Comparison of ENCODE assay signal across 22 cellular contexts in the genomic region with DNA sequence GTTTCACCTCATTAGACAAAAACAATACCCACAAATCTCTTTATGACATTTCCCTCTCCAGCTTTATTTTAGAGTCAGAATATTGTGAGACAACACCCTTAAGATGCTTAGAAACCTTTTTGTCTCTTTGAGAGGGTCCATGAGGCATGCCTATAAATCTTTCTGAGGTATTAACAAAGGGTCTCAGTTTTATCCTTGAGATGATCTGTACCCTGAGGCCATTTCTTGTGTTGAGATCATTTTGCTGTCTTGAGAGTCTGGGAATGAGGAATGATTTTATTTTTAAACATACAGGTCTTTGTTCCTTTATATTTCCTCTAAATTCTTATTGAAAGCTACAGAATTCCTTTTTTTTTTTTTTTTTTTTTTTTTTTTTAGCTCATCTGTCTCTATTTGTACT.
DNase-seq lines count a peak whose midpoint lies in the region; ATAC-seq and TF ChIP-seq lines count a peak whose summit lies in the region.
"Had no signal": no experiment of that assay in that cellular context is flagged by ENCODE, and none has a peak within 500 bp of the region (broad histone marks: within the 10 kb centered on the region; RNA-seq: fewer than 3 reads in every experiment).

No MANE protein-coding gene starts in this region.

- H3K9ac ChIP-seq in SK-N-MC (ENCODE audit: insufficient read length) = no peak overlapping the region
- H3K9ac ChIP-seq: BLaER1 had no signal

- no peak overlapping the region for H3K4me2 ChIP-seq in hepatocyte
- no peak overlapping the region for H3K4me2 ChIP-seq in PC-9
- H3K4me2 ChIP-seq: BLaER1 had no signal

- no peak overlapping the region for H3K27ac ChIP-seq in SK-N-MC
- peak overlapping the region; percentile 29 for H3K27ac ChIP-seq in mesodermal cell (ENCODE audit: low read depth, low read length, severe bottlenecking)
- H3K27ac ChIP-seq in hepatocyte = no peak overlapping the region
- no peak overlapping the region for H3K27ac ChIP-seq in PC-9
- H3K27ac ChIP-seq: BLaER1 had no signal

- H2AFZ ChIP-seq in hepatocyte (no peak overlapping the region), PC-9 (no peak overlapping the region)

- POLR2A ChIA-PET in PC-9 (lab: Charles Lee; ENCODE audit: unreplicated experiment) = no interaction called here

- H3K79me2 ChIP-seq in hepatocyte (no peaks in the 10 kb centered on the region), PC-9 (ENCODE audit: low read depth) (no peaks in the 10 kb centered on the region)

- intact Hi-C loops in PC-9 (cut with micrococcal nuclease; ENCODE audit: unreplicated experiment) = no loop called here

- TF ChIP-seq CTCF in hepatocyte (IDR thresholded peaks at IDR 0.05; ENCODE audit: poor library complexity) (no peak), PC-9 (conservative IDR thresholded peaks at IDR 0.05) (no peak)

- H3K4me3 ChIP-seq in SK-N-MC (no peak overlapping the region), mesodermal cell (ENCODE audit: extremely low read depth, insufficient read depth, low read length, poor library complexity, severe bottlenecking) (no peak overlapping the region), hepatocyte (no peak overlapping the region), PC-9 (no peak overlapping the region)
- H3K4me3 ChIP-seq: BLaER1, GM12878 had no signal

- ATAC-seq in HG03135 (IDR thresholded peaks at IDR 0.05; ENCODE audit: unreplicated experiment) = no peak
- ATAC-seq: GM12878 had no signal

- no peaks in the 10 kb centered on the region for H4K20me1 ChIP-seq in hepatocyte (ENCODE audit: insufficient read depth, poor library complexity, severe bottlenecking)
- H4K20me1 ChIP-seq in PC-9 (ENCODE audit: insufficient read depth) = no peaks in the 10 kb centered on the region
- H4K20me1 ChIP-seq: BLaER1 had no signal

- H3K4me1 ChIP-seq in mesodermal cell (ENCODE audit: control insufficient read depth, insufficient read depth, low read length, poor library complexity, severe bottlenecking) (no peaks in the 10 kb centered on the region), hepatocyte (ENCODE audit: insufficient read depth) (no peaks in the 10 kb centered on the region), PC-9 (replicated peaks; ENCODE audit: insufficient read depth) (no peaks in the 10 kb centered on the region)
- H3K4me1 ChIP-seq: BE2C, BLaER1 had no signal

- CTCF ChIA-PET in PC-9 (lab: Charles Lee) = no interaction called here

- H3K9me2 ChIP-seq in hepatocyte (replicated peaks; ENCODE audit: insufficient read depth) (no peaks in the 10 kb centered on the region), PC-9 (ENCODE audit: insufficient read depth) (no peaks in the 10 kb centered on the region)

- H3K27me3 ChIP-seq in hepatocyte (no peaks in the 10 kb centered on the region), PC-9 (ENCODE audit: insufficient read depth, low read depth) (no peaks in the 10 kb centered on the region)
- H3K27me3 ChIP-seq: BE2C, BLaER1 had no signal

- H3K36me3 ChIP-seq in SK-N-MC (ENCODE audit: insufficient read depth, low read length) = no peaks in the 10 kb centered on the region
- no peaks in the 10 kb centered on the region for H3K36me3 ChIP-seq in mesodermal cell (ENCODE audit: control insufficient read depth, insufficient read depth, low read length)
- no peaks in the 10 kb centered on the region for H3K36me3 ChIP-seq in hepatocyte (replicated peaks; ENCODE audit: insufficient read depth, low read depth)
- H3K36me3 ChIP-seq in PC-9 (ENCODE audit: low read depth) = no peaks in the 10 kb centered on the region
- H3K36me3 ChIP-seq: BE2C, BLaER1 had no signal

- 0 out of 2 replicates have a peak, but pooled peaks cover 3% of the 10 kb centered on the region for H3K9me3 ChIP-seq in SK-N-MC (ENCODE audit: low read depth, low read length)
- H3K9me3 ChIP-seq in mesodermal cell (ENCODE audit: control insufficient read depth, low read length) = no peaks in the 10 kb centered on the region
- no peaks in the 10 kb centered on the region for H3K9me3 ChIP-seq in hepatocyte (ENCODE audit: low read depth)
- no peaks in the 10 kb centered on the region; the same call in 1 of the 2 replicates for H3K9me3 ChIP-seq in PC-9 (ENCODE audit: insufficient read depth, low read depth)
- H3K9me3 ChIP-seq: BE2C, BLaER1 had no signal

- no peaks in the 10 kb centered on the region for H3F3A ChIP-seq in PC-9 (ENCODE audit: insufficient read depth, low read depth)

- BruUV-seq in PC-9 (replicated peaks; lab: Mats Ljungman, UMichigan) = no TSS peak

- DNase-seq in SK-N-MC (ENCODE audit: low read depth, low spot score) = peak; percentile 60
- DNase-seq in hepatocyte (ENCODE audit: low spot score) = no peak
- DNase-seq in PC-9 = no peak
- DNase-seq: 8988T; ACHN; BE2C; C1 segment of cervical spinal cord; CD4-positive, alpha-beta memory T cell; CD4-positive, CD25-positive, alpha-beta regulatory T cell; CD8-positive, alpha-beta memory T cell; COR-L47; DMS 273 treated with DMSO at 0.1 percent for 48 hours; DMS153; DMS53; DMS79; DND-41; EL; GDM1 had no signal
